In the genomic region with DNA sequence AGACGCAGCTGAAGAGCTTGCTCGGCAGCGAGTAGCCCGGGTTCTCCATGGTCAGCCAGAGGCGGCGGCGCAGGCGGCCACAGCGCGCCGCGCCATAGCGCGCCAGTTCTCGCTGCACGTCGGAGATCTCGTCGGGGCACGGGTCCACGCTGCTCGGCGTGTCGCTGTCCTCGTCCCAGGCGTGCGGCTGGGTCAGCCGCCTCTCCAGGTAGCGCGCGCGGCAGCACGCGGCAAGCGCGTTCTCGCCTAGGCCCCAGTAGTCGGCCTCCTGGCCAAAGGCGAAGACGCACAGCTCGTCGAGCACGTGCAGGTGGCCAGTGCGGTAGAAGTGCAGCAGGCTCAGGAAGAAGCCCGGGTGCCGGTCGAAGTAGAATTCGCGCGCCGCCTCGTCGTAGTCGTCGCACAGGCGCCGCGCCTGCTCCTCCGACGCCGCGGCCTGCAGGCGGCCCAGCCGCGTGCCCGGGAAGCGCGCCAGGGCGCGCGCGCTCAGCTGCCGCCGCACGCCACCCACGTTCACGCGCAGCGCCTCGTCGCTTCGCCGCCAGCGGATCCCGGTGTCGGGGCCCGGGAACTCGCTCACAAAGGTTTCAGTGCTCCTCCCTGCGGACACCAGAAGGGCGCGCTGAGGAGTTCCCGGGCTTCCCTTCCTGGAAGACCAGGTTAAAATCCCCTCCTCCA, we compare ENCODE assay signal across 10 cellular contexts. TPM values are rescaled to one million over a fixed set of nuclear protein-coding genes. Genes with fewer than 3 reads are reported as not detected.
A peak's percentile ranks its signal among the peaks of the same experiment; 100 is the strongest.
DNase-seq lines count a peak whose midpoint lies in the region; ATAC-seq and TF ChIP-seq lines count a peak whose summit lies in the region.
"Had no signal": no experiment of that assay in that cellular context is flagged by ENCODE, and none has a peak within 500 bp of the region (broad histone marks: within the 10 kb centered on the region; RNA-seq: fewer than 3 reads in every experiment).

No MANE protein-coding gene starts in this region.

- intact Hi-C loops in psoas muscle (cut with DNase I): loop anchor here (5.0 kb wide), 2 partner anchors 56 to 194 kb away; no protein-coding TSS in a partner anchor

- no peak overlapping the region for H3K27ac Mint-ChIP-seq in activated T-cell treated with anti-CD3 and anti-CD28 coated beads, Interleukin-2, amount 50 U/mL, for 24 hours

- peak overlapping the region; percentile 66 for H2AFZ ChIP-seq in GM23248

- ATAC-seq in foreskin keratinocyte (peak; percentile 36), psoas muscle (no peak)

- no peaks in the 10 kb centered on the region for H4K20me1 ChIP-seq in GM23248 (ENCODE audit: insufficient read depth)

- TF ChIP-seq CTCF in foreskin keratinocyte (conservative IDR thresholded peaks at IDR 0.05) (peak; percentile 59), psoas muscle (IDR thresholded peaks at IDR 0.05) (no peak)

- H3K4me3 ChIP-seq in GM23248 (peak overlapping the region; percentile 50), psoas muscle (peak overlapping the region; percentile 32)

- H3K9ac ChIP-seq in GM23248: no peak overlapping the region

- H3K27me3 ChIP-seq in GM23248 (replicated peaks; ENCODE audit: insufficient read depth) (0 out of 2 replicates have a peak, but pooled peaks cover 3% of the 10 kb centered on the region), foreskin keratinocyte (peaks cover 12% of the 10 kb centered on the region), psoas muscle (ENCODE audit: insufficient read depth in 3 of 3, low read length in 2 of 3) (peaks cover 0 to 63% (median 28%) of the 10 kb centered on the region in 3 donors)

- H3F3A ChIP-seq in GM23248 (ENCODE audit: insufficient read depth): no peaks in the 10 kb centered on the region

- no peaks in the 10 kb centered on the region for H3K9me3 ChIP-seq in GM23248 (ENCODE audit: low read depth)
- H3K9me3 ChIP-seq in psoas muscle: no peaks in the 10 kb centered on the region
- H3K9me3 ChIP-seq: tibial artery had no signal

- 13 to 16% methylated on average over 81 to 88 of the region's 92 CpGs for WGBS in GM23248 (ENCODE audit: low coverage in 1 of 2, low lambda C conversion rate in 2 of 2, missing lambda C conversion rate in 2 of 2), 2 experiments
- 3 to 5% (median 4%) methylated on average over 80 to 92 of the region's 92 CpGs for WGBS in psoas muscle, 3 donors

- in situ Hi-C loops in GM23248 (cut with MboI): loop anchor here (10.0 kb wide), 2 partner anchors 53 to 83 kb away; no protein-coding TSS in a partner anchor

- H3K27me3 Mint-ChIP-seq in activated T-cell treated with anti-CD3 and anti-CD28 coated beads, Interleukin-2, amount 50 U/mL, for 24 hours: peaks cover 53% of the 10 kb centered on the region

- H3K4me1 ChIP-seq in GM23248 (ENCODE audit: insufficient read depth): peaks cover 5% of the 10 kb centered on the region
- H3K4me1 ChIP-seq in foreskin keratinocyte: no peaks in the 10 kb centered on the region
- H3K4me1 ChIP-seq in psoas muscle: no peaks in the 10 kb centered on the region

- no peak overlapping the region for H3K27ac ChIP-seq in GM23248
- no peak overlapping the region for H3K27ac ChIP-seq in foreskin keratinocyte
- no peak overlapping the region for H3K27ac ChIP-seq in psoas muscle
- H3K27ac ChIP-seq: tibial artery had no signal

- H3K9me2 ChIP-seq in GM23248 (ENCODE audit: insufficient read depth): no peaks in the 10 kb centered on the region

- H3K36me3 Mint-ChIP-seq in activated T-cell treated with anti-CD3 and anti-CD28 coated beads, Interleukin-2, amount 50 U/mL, for 24 hours (ENCODE audit: low read depth): no peaks in the 10 kb centered on the region

- peaks cover 18% of the 10 kb centered on the region for H3K4me1 Mint-ChIP-seq in activated T-cell treated with anti-CD3 and anti-CD28 coated beads, Interleukin-2, amount 50 U/mL, for 24 hours (ENCODE audit: low read depth)

- H3K4me3 Mint-ChIP-seq in activated T-cell treated with anti-CD3 and anti-CD28 coated beads, Interleukin-2, amount 50 U/mL, for 24 hours: peak overlapping the region; percentile 23

- H3K4me2 ChIP-seq in GM23248 (ENCODE audit: unreplicated experiment): peak overlapping the region; percentile 38

- H3K79me2 ChIP-seq in GM23248 (ENCODE audit: insufficient read depth): no peaks in the 10 kb centered on the region

- DNase-seq in GM23248 (peak; percentile 63), foreskin keratinocyte (peak in 1 of 2 donors; percentile 38), psoas muscle (no peak), middle frontal gyrus (ENCODE audit: extremely low spot score, low spot score) (no peak), NCI-H2029 treated with DMSO at 0.1 percent for 48 hours (lab: John Stamatoyannopoulos, UW) (no peak), NCI-H1930 (lab: John Stamatoyannopoulos, UW) (no peak)
- DNase-seq in activated T-cell treated with anti-CD3 and anti-CD28 coated beads, Interleukin-2, amount 50 U/mL, for 24 hours: peak; percentile 55
- DNase-seq in central memory CD4-positive, alpha-beta T cell: no peak
- DNase-seq: NCI-H2081, tibial artery had no signal

- H3K9me3 Mint-ChIP-seq in activated T-cell treated with anti-CD3 and anti-CD28 coated beads, Interleukin-2, amount 50 U/mL, for 24 hours: no peaks in the 10 kb centered on the region

- no peaks in the 10 kb centered on the region for H3K36me3 ChIP-seq in GM23248 (ENCODE audit: low read depth)
- no peaks in the 10 kb centered on the region for H3K36me3 ChIP-seq in psoas muscle (ENCODE audit: insufficient read depth in 1 of 2, low read depth in 1 of 2)
- H3K36me3 ChIP-seq: tibial artery had no signal

RNA-seq across cellular contexts. Expression of a gene that starts 2.7 kb away (rescaled TPM):
- 0.11 and 0.25 TPM in 2 replicates for total RNA-seq in GM23248 (2014; rRNA removed; shearing (Covaris generic))
- polyA plus RNA-seq in GM23248 (2016; fragmentation: Nextera tagmentation; extraction: Ambion mirVana): 0.55 and 0.99 TPM in 2 replicates
- 1.7 and 2.1 TPM in 2 replicates for total RNA-seq in foreskin keratinocyte
- 1.3 and 1.6 TPM in 2 replicates for polyA plus RNA-seq in foreskin keratinocyte
- total RNA-seq in psoas muscle: not detected
- under 1 TPM in 1 of 3 donors, not detected in 2; under 0.01 TPM for polyA plus RNA-seq in psoas muscle

RNA-seq across cellular contexts. Expression of a gene that starts 16.7 kb away (rescaled TPM):
- total RNA-seq in GM23248 (2014; rRNA removed; shearing (Covaris generic)): not detected in 2 replicates
- not detected in 2 replicates for polyA plus RNA-seq in GM23248 (2016; fragmentation: Nextera tagmentation; extraction: Ambion mirVana)
- 0.51 and 0.53 TPM in 2 replicates for total RNA-seq in foreskin keratinocyte
- polyA plus RNA-seq in foreskin keratinocyte: 0.57 and 0.86 TPM in 2 replicates
- not detected for total RNA-seq in psoas muscle
- not detected for polyA plus RNA-seq in psoas muscle

RNA-seq across cellular contexts. Expression of a gene that starts 26.0 kb away (rescaled TPM):
- total RNA-seq in GM23248 (2014; rRNA removed; shearing (Covaris generic)): not detected in 2 replicates
- polyA plus RNA-seq in GM23248 (2016; fragmentation: Nextera tagmentation; extraction: Ambion mirVana) (not detected in 2 replicates), foreskin keratinocyte (0.35 and 0.36 TPM in 2 replicates), psoas muscle (not detected)
- total RNA-seq in foreskin keratinocyte (0.18 and 0.61 TPM in 2 replicates), psoas muscle (not detected)

Comparison
In these comparisons a context has a peak if more than half of its experiments do, and no peak if none do; other contexts are left out.
1. DNase-seq: peak in GM23248 (single experiment) and activated T-cell treated with anti-CD3 and anti-CD28 coated beads, Interleukin-2, amount 50 U/mL, for 24 hours (single experiment); none in psoas muscle (0 of 2), central memory CD4-positive, alpha-beta T cell (single experiment), middle frontal gyrus (single experiment), NCI-H2029 treated with DMSO at 0.1 percent for 48 hours (single experiment) and NCI-H1930 (0 of 2).